ENCODE assay signal across 37 cellular contexts in genomic region chr12:53530056-53530455, GRCh38. TPM values are rescaled to one million over a fixed set of nuclear protein-coding genes. Genes with fewer than 3 reads are reported as not detected.
"Had no signal": no experiment of that assay in that cellular context is flagged by ENCODE, and none has a peak within 500 bp of the region (broad histone marks: within the 10 kb centered on the region; RNA-seq: fewer than 3 reads in every experiment).

No MANE protein-coding gene starts in this region.

- DNase-seq: activated CD4-positive, alpha-beta memory T cell treated with anti-CD3 and anti-CD28 coated beads for 36 hours; activated CD4-positive, alpha-beta T cell treated with anti-CD3 and anti-CD28 coated beads, Interleukin-2, amount 10 ng/mL, durations not matched to agents 24 days and 14 days; activated CD4-positive, CD25-positive, alpha-beta regulatory T cell treated with anti-CD3 and anti-CD28 coated beads, Interleukin-2, amount 50 U/mL, for 72 hours; activated CD8-positive, alpha-beta memory T cell treated with anti-CD3 and anti-CD28 coated beads, Interleukin-2, amount 50 U/mL, for 4 hours; activated effector memory CD4-positive, alpha-beta T cell treated with anti-CD3 and anti-CD28 coated beads, Interleukin-2, amount 50 U/mL, for 16 hours; activated naive CD4-positive, alpha-beta T cell treated with anti-CD3 and anti-CD28 coated beads for 36 hours; activated naive CD8-positive, alpha-beta T cell treated with anti-CD3 and anti-CD28 coated beads for 36 hours; activated T-cell treated with anti-CD3 and anti-CD28 coated beads, Interleukin-2, amount 50 U/mL, for 1 hour; aorta; brain microvascular endothelial cell; endodermal cell; foreskin fibroblast; heart left ventricle; hypothalamus; immature natural killer cell; kidney; left colon; naive B cell; nephron progenitor cell; ovary; retina; stimulated activated CD4-positive, alpha-beta T cell treated with anti-CD3 and anti-CD28 coated beads, Interleukin-12 subunit alpha, Interleukin-12 subunit beta, amount 100 ng/mL, for 4 hours; stimulated activated CD4-positive, alpha-beta T cell treated with anti-CD3 and anti-CD28 coated beads, Interleukin-4, amount 100 ng/mL, for 1 hour; stimulated activated naive CD8-positive, alpha-beta T cell treated with anti-CD3 and anti-CD28 coated beads, Interleukin-15, Interleukin-2, amounts not matched to agents 100 U/mL and 50 U/mL, for 24 hours; T-helper 9 cell; testis; trophoblast cell had no signal

- H3K27me3 ChIP-seq: adrenal gland, brain microvascular endothelial cell, heart left ventricle, ovary, testis had no signal

- H3K4me1 ChIP-seq: adrenal gland, prostate gland, testis had no signal

- H3K4me3 ChIP-seq: adrenal gland, heart left ventricle, ovary, prostate gland, skin epidermis, testis had no signal

- ATAC-seq: esophagus mucosa; heart left ventricle; left colon; sciatic nerve; stimulated activated naive CD8-positive, alpha-beta T cell treated with anti-CD3 and anti-CD28 coated beads, Interleukin-15, Interleukin-2, amounts not matched to agents 100 U/mL and 50 U/mL, for 24 hours had no signal

- H3K36me3 ChIP-seq: ovary had no signal

- H3K9me3 ChIP-seq: adrenal gland, heart left ventricle, ovary, prostate gland, testis had no signal

- H3K27ac ChIP-seq: adrenal gland, brain microvascular endothelial cell, heart left ventricle, ovary, prostate gland, skin epidermis, testis had no signal

RNA-seq across cellular contexts. Expression of gene NPFF, which starts 22.8 kb away (rescaled TPM):
- total RNA-seq: activated CD4-positive, alpha-beta T cell treated with anti-CD3 and anti-CD28 coated beads, Interleukin-2, amount 10 ng/mL, durations not matched to agents 24 days and 14 days; activated CD8-positive, alpha-beta memory T cell treated with anti-CD3 and anti-CD28 coated beads for 36 hours; activated naive CD4-positive, alpha-beta T cell treated with anti-CD3 and anti-CD28 coated beads for 36 hours; activated naive CD8-positive, alpha-beta T cell treated with anti-CD3 and anti-CD28 coated beads for 36 hours; activated T-helper 1 cell treated with anti-CD3 and anti-CD28 coated beads, Interleukin-12 subunit alpha, Interleukin-12 subunit beta, Interleukin-2, Interleukin-4 antibody, amounts not matched to agents 30 ng/mL and 10 ng/mL and 1 ng/mL, durations not matched to agents 14 hours and 24 hours and 36 hours; adrenal gland; aorta; cardiac septum; endodermal cell; esophagus mucosa; heart left ventricle; kidney; left colon; liver; mesothelial cell of epicardium; prostate gland; sciatic nerve had no signal
- polyA plus RNA-seq: heart left ventricle, immature natural killer cell, liver, ovary had no signal
